In the genomic region with DNA sequence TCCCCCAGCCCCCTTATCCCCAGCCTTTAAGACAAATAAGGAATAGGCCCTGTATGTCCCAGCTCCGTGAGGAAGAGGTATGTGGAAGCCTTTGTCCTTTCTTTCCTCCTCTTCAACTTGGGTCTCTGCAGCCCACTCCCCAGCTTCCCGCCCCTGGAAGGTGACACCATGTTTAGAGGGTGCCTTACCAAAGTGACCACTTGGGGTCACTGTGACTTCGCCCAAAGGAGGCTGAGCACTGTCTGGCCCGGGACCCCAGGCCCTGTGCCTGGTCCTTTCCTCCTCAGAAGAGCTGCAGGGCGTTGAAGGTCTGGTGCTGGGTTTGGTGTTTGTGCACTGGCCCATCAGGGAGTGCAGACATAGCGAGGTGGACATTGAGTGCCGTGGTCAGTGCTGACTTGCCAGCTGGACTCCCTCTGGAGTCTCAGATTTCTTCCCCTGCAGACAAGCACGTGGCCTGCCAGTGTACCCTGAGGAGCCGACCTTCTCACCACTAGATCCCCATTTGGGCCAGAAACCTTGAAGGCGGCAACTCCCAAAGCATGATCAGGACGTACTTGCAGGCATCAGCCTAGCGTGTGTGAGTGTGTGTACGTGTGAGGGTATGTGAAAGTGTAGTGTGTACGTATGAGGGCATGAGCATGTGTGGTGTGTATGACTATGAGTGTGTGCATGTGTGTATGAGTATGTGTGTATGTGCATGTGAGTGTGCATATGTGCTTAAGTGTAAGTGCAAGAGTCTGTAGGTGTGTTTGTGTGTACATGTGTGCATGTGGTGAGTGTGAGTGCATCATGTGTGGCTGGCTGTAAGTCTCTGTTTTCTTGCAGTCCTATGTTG, we compare ENCODE assay signal across 8 cellular contexts.
DNase-seq lines count a peak whose midpoint lies in the region; ATAC-seq and TF ChIP-seq lines count a peak whose summit lies in the region.

No MANE protein-coding gene starts in this region.

- H3K27ac Mint-ChIP-seq in HFFc6, result no peak overlapping the region

- H3K36me3 Mint-ChIP-seq in HFFc6 (ENCODE audit: low read depth), result no peaks in the 10 kb centered on the region

- no peaks in the 10 kb centered on the region for H3K4me1 Mint-ChIP-seq in HFFc6 (ENCODE audit: low read depth)

- no peak overlapping the region for H3K4me3 ChIP-seq in fibroblast of the aortic adventitia (ENCODE audit: low read depth, low read length)

- TF ChIP-seq CTCF in HFFc6 (IDR thresholded peaks at IDR 0.05), result peak; percentile 64
- TF ChIP-seq CTCF in fibroblast of the aortic adventitia (IDR thresholded peaks at IDR 0.05; ENCODE audit: insufficient read depth, low read length), result peak; percentile 41

- H3K27me3 Mint-ChIP-seq in HFFc6 (ENCODE audit: insufficient read depth), result peaks cover 4% of the 10 kb centered on the region; the same call in 1 of the 2 replicates

- peaks cover 39% of the 10 kb centered on the region for H3K9me3 Mint-ChIP-seq in HFFc6

- H3K4me3 Mint-ChIP-seq in HFFc6, result no peak overlapping the region

- ATAC-seq in SK-N-SH treated with all-trans-retinoic acid at 6 μM for 48 hours, result peak; percentile 51; the same call in 2 of the 3 replicates
- no peak for ATAC-seq in HG02571 (IDR thresholded peaks at IDR 0.05; ENCODE audit: unreplicated experiment)

- peak; percentile 48 for DNase-seq in activated CD4-positive, alpha-beta T cell treated with anti-CD3 and anti-CD28 coated beads for 48 hours
- no peak for DNase-seq in activated CD4-positive, alpha-beta T cell treated with anti-CD3 and anti-CD28 coated beads for 4 hours
- no peak for DNase-seq in HFFc6
- DNase-seq in fibroblast of the aortic adventitia (ENCODE audit: low read depth), result no peak
- DNase-seq in pons (ENCODE audit: low spot score), result peak; percentile 41
- no peak for DNase-seq in SW 1271 (lab: John Stamatoyannopoulos, UW)

TF ChIP-seq in SK-N-SH treated with all-trans-retinoic acid at 6 μM for 48 hours, 23 proteins besides CTCF, POLR2A, EP300 and RAD21:
- no peak for TF ChIP-seq PATZ1 (CRISPR knock-in tag; IDR thresholded peaks at IDR 0.05; ENCODE audit: borderline replicate concordance)
- no peak for TF ChIP-seq ESRRG (CRISPR knock-in tag; IDR thresholded peaks at IDR 0.05)
- no peak for TF ChIP-seq SNAI2 (CRISPR knock-in tag; IDR thresholded peaks at IDR 0.05)

Comparison
In these comparisons a context has a peak if more than half of its experiments do, and no peak if none do; other contexts are left out.
1. DNase-seq: peak in activated CD4-positive, alpha-beta T cell treated with anti-CD3 and anti-CD28 coated beads for 48 hours (single experiment) and pons (single experiment); none in activated CD4-positive, alpha-beta T cell treated with anti-CD3 and anti-CD28 coated beads for 4 hours (0 of 2), HFFc6 (single experiment), fibroblast of the aortic adventitia (single experiment) and SW 1271 (0 of 2).